ENCODE assay signal across 1 cellular context in the genomic region with DNA sequence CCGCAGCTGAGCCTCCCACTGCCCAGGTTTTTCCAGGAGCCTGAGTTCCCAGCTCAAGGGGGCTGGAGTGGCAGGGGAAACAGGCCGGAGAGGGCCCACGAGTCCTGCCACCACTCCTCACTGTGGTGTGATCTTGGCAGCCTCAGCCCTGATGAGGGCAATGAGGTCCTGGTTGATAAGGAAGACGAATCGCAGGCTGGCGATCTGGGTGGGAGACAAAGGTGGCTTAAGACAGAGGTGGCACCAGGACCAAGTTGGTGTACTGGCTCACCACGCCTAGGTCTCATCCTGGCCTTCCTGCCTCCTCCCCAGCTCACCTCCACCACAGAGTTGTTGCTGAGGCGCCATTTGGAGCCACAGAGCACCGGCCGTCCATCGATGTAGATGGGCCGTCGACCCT.
TF ChIP-seq lines count a peak whose summit lies in the region.

No MANE protein-coding gene starts in this region.

TF ChIP-seq in IMR-90, 13 proteins besides CTCF, POLR2A, EP300 and RAD21:
- no peak for TF ChIP-seq CEBPB (IDR thresholded peaks at IDR 0.05; ENCODE audit: low read depth, low read length)
- TF ChIP-seq RFX5 (IDR thresholded peaks at IDR 0.05; ENCODE audit: low read depth, low read length): no peak
- TF ChIP-seq MAFK (IDR thresholded peaks at IDR 0.05; ENCODE audit: low read depth, low read length): no peak
- no peak for TF ChIP-seq CHD1 (IDR thresholded peaks at IDR 0.05; ENCODE audit: low read depth, low read length)
- TF ChIP-seq RCOR1 (IDR thresholded peaks at IDR 0.05; ENCODE audit: insufficient replicate concordance, low read length): no peak
- TF ChIP-seq FOS (IDR thresholded peaks at IDR 0.05; ENCODE audit: low read depth, low read length): no peak
- TF ChIP-seq MAZ (IDR thresholded peaks at IDR 0.05; ENCODE audit: borderline replicate concordance, low read depth, low read length): no peak
- no peak for TF ChIP-seq BHLHE40 (IDR thresholded peaks at IDR 0.05; ENCODE audit: low read depth, low read length)
